8 cellular contexts compared by ENCODE assay signal in the genomic region with DNA sequence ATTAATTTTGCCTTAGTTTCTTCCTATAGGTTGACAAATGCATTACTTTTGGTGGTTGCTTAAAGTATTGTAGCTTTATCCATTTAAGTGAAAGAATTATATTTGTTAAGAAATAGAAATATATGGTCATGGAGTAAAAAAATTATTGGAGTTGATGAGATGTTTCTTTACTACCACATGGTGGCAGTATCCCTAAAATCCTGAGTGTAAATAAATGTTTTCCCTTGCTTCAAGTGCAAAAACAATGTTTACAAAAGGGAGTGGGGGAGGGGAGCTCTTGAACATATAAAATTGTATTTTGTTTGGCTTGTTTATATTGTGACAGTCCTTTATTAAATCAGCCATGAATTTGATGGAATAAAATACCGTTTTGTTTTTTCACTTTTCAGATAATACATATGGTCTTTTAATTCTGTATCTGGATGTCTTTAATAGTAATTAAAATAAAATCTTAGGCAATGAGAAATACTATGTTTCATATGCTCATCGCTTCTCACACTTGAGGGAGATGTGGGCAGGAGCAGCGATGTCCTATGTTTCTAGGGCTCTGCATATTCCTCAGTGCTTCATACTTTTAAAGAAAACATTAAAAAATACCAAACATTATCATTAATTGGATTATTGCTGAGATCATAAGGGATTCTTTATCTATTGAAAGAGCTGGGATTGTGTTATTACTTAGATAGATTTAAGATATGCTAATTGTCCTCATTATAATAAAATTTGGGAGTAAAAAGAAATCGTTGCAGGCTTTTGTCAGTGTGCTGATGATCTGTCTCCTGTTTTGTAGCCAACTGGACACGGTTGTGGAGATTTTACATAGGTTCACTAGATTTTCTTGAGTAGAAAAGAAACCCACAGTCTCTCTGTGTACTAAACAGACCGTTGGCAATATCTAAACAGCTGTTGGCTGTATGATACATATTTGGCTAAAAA.
DNase-seq lines count a peak whose midpoint lies in the region; ATAC-seq, FAIRE-seq and TF ChIP-seq lines count a peak whose summit lies in the region.

No MANE protein-coding gene starts in this region.

- H2BK20ac ChIP-seq in IMR-90 (ENCODE audit: low read depth, low read length) = no peak overlapping the region

- H3K18ac ChIP-seq in IMR-90 (ENCODE audit: low read depth, low read length) = no peak overlapping the region

- no peak overlapping the region for H4K5ac ChIP-seq in IMR-90 (ENCODE audit: low read depth, low read length)

- no peak overlapping the region for H3K27ac Mint-ChIP-seq in activated CD4-positive, alpha-beta T cell treated with anti-CD3 and anti-CD28 coated beads for 36 hours

- no TSS peak for BruUV-seq in IMR-90 (replicated peaks; lab: Mats Ljungman, UMichigan)

- H4K91ac ChIP-seq in IMR-90 (ENCODE audit: insufficient read depth, low read depth, low read length) = no peak overlapping the region

- H2BK5ac ChIP-seq in IMR-90 (ENCODE audit: low read depth, low read length, poor library complexity, severe bottlenecking) = no peak overlapping the region

- no peak overlapping the region for H3K56ac ChIP-seq in IMR-90 (ENCODE audit: extremely low read depth, insufficient read depth, low read length)

- H3K27ac ChIP-seq in IMR-90 (ENCODE audit: insufficient read depth, low read length) (no peak overlapping the region), RWPE1 (no peak overlapping the region), urinary bladder (ENCODE audit: low read depth) (peak overlapping the region; percentile 38)

- POLR2A ChIA-PET in BJ (lab: Charles Lee) = no interaction called here
- POLR2A ChIA-PET in IMR-90 (lab: Charles Lee; ENCODE audit: unreplicated experiment) = no interaction called here
- POLR2A ChIA-PET in RWPE1 (lab: Yijun Ruan, JAX; ENCODE audit: low non-redundant PET) = no interaction called here
- POLR2A ChIA-PET in activated CD4-positive, alpha-beta T cell treated with anti-CD3 and anti-CD28 coated beads for 36 hours (lab: Charles Lee) = no interaction called here

- H2AFZ ChIP-seq in IMR-90 (replicated peaks; ENCODE audit: low read length, poor library complexity) = no peak overlapping the region

- peak; percentile 94 for FAIRE-seq in frontal cortex (lab: Jason Lieb, UNC)

- H4K8ac ChIP-seq in IMR-90 (ENCODE audit: low read depth in 2 of 2, low read length in 2 of 2) = no peak overlapping the region

- TF ChIP-seq CTCF in BJ (IDR thresholded peaks at IDR 0.05; ENCODE audit: insufficient read depth, low read depth, low read length) (peak; percentile 51), IMR-90 (conservative IDR thresholded peaks at IDR 0.05; ENCODE audit: low read depth, low read length) (peak; percentile 62), RWPE1 (conservative IDR thresholded peaks at IDR 0.05; ENCODE audit: low read depth) (peak; percentile 45)

- no CpG with 5 or more reads among the region's 6 CpGs for WGBS in IMR-90 (ENCODE audit: extremely low coverage in 2 of 2, insufficient read length in 1 of 2), 2 experiments
- WGBS in urinary bladder = 37% methylated on average over 6 of the region's 6 CpGs

- no peak overlapping the region for H3K4me3 Mint-ChIP-seq in activated CD4-positive, alpha-beta T cell treated with anti-CD3 and anti-CD28 coated beads for 36 hours

- H2AK5ac ChIP-seq in IMR-90 (ENCODE audit: low read depth, low read length) = no peak overlapping the region

- H3K4me2 ChIP-seq in IMR-90 (ENCODE audit: low read depth, low read length) = no peak overlapping the region

- H3K27me3 ChIP-seq in BJ (ENCODE audit: control insufficient read depth, insufficient read depth, low read length) (no peaks in the 10 kb centered on the region), IMR-90 (ENCODE audit: control insufficient read depth, insufficient read depth, low read length) (no peaks in the 10 kb centered on the region)

- TF ChIP-seq POLR2A in IMR-90 (IDR thresholded peaks at IDR 0.05; ENCODE audit: low read depth, low read length) = no peak

- no peak overlapping the region for H3K14ac ChIP-seq in IMR-90 (replicated peaks; ENCODE audit: low read depth, low read length)

- CTCF ChIA-PET in BJ (lab: Yijun Ruan, JAX) (interaction anchor here (0.6 to 1.7 kb wide), 17 partner anchors 12 to 1874 kb away, joined by 3 to 6 read pairs (median 3); no protein-coding TSS in a partner anchor), IMR-90 (lab: Yijun Ruan, JAX) (interaction anchor here (0.6 to 1.4 kb wide), 4 partner anchors 18 to 465 kb away, joined by 3 to 5 read pairs (median 4); no protein-coding TSS in a partner anchor), RWPE1 (lab: Yijun Ruan, JAX) (interaction anchor here (0.6 to 0.8 kb wide), 5 partner anchors 9 to 938 kb away, joined by 3 to 6 read pairs (median 3); no protein-coding TSS in a partner anchor)
- CTCF ChIA-PET in activated CD4-positive, alpha-beta T cell treated with anti-CD3 and anti-CD28 coated beads for 36 hours (lab: Charles Lee) = interaction anchor here (0.6 to 1.1 kb wide), 4 partner anchors 13 to 1174 kb away, joined by 3 read pairs; no protein-coding TSS in a partner anchor

- H3K36me3 Mint-ChIP-seq in activated CD4-positive, alpha-beta T cell treated with anti-CD3 and anti-CD28 coated beads for 36 hours (ENCODE audit: low read depth) = no peaks in the 10 kb centered on the region

- H4K20me1 ChIP-seq in IMR-90 (ENCODE audit: insufficient read depth, low read length) = no peaks in the 10 kb centered on the region

- H3K9me3 ChIP-seq in IMR-90 (ENCODE audit: control insufficient read depth, insufficient read depth, low read length) = no peaks in the 10 kb centered on the region

- dilution Hi-C loops in IMR-90 (cut with HindIII; ENCODE audit: low sequenced_read_pairs, unreplicated experiment) = no loop called here

- no peaks in the 10 kb centered on the region for H3K9me3 Mint-ChIP-seq in activated CD4-positive, alpha-beta T cell treated with anti-CD3 and anti-CD28 coated beads for 36 hours (ENCODE audit: low read depth)

- H3K9me1 ChIP-seq in IMR-90 (ENCODE audit: insufficient read depth, low read length) = no peaks in the 10 kb centered on the region

- H3K4ac ChIP-seq in IMR-90 (ENCODE audit: low read depth, low read length) = no peak overlapping the region

- in situ Hi-C loops in IMR-90 (cut with MboI; ENCODE audit: low sequenced_read_pairs) = no loop called here

- no peak overlapping the region for H2BK120ac ChIP-seq in IMR-90 (ENCODE audit: low read depth, low read length)

- H3K79me1 ChIP-seq in IMR-90 (ENCODE audit: low read depth in 1 of 2, low read length in 2 of 2) = no peaks in the 10 kb centered on the region

- H3K23ac ChIP-seq in IMR-90 (ENCODE audit: low read depth, low read length) = no peak overlapping the region

- no peak overlapping the region for H3K9ac ChIP-seq in IMR-90 (ENCODE audit: low read depth, low read length)

- peaks cover 3% of the 10 kb centered on the region; the same call in 1 of the 2 replicates for H3K4me1 ChIP-seq in IMR-90 (ENCODE audit: control insufficient read depth, insufficient read depth, low read length)
- H3K4me1 ChIP-seq in urinary bladder (ENCODE audit: insufficient read depth) = no peaks in the 10 kb centered on the region

- peaks cover 2% of the 10 kb centered on the region for H3K27me3 Mint-ChIP-seq in activated CD4-positive, alpha-beta T cell treated with anti-CD3 and anti-CD28 coated beads for 36 hours

- intact Hi-C loops in IMR-90 (cut with micrococcal nuclease) = loop anchor here (1.0 to 5.0 kb wide), 4 partner anchors 197 to 467 kb away; no protein-coding TSS in a partner anchor
- intact Hi-C loops in activated CD4-positive, alpha-beta T cell treated with anti-CD3 and anti-CD28 coated beads for 36 hours (cut with DNase I, micrococcal nuclease) = no loop called here

- DNase-seq in BJ (ENCODE audit: low read depth) = no peak
- peak; percentile 46 for DNase-seq in IMR-90
- DNase-seq in RWPE1 (ENCODE audit: low spot score) = no peak
- no peak for DNase-seq in frontal cortex (ENCODE audit: low spot score in 2 of 2)
- no peak for DNase-seq in activated CD4-positive, alpha-beta T cell treated with anti-CD3 and anti-CD28 coated beads for 36 hours
- DNase-seq in epidermal melanocyte (ENCODE audit: insufficient read length, low spot score) = no peak

- H2BK15ac ChIP-seq in IMR-90 (ENCODE audit: low read depth, low read length) = no peak overlapping the region

- no peak for ATAC-seq in IMR-90 (ENCODE audit: low read depth)
- ATAC-seq in activated CD4-positive, alpha-beta T cell treated with anti-CD3 and anti-CD28 coated beads for 36 hours = no peak
- ATAC-seq in HG02623 (IDR thresholded peaks at IDR 0.05; ENCODE audit: unreplicated experiment) = no peak

- peak; percentile 50 for TF ChIP-seq RAD21 in IMR-90 (IDR thresholded peaks at IDR 0.05; ENCODE audit: low read length)

- H3K4me1 Mint-ChIP-seq in activated CD4-positive, alpha-beta T cell treated with anti-CD3 and anti-CD28 coated beads for 36 hours = no peaks in the 10 kb centered on the region

- no peak overlapping the region for H2AK9ac ChIP-seq in IMR-90 (replicated peaks; ENCODE audit: low read depth, low read length, poor library complexity)

- no peaks in the 10 kb centered on the region for H3K36me3 ChIP-seq in BJ (ENCODE audit: control insufficient read depth, insufficient read depth, low read length)
- H3K36me3 ChIP-seq in IMR-90 (ENCODE audit: control insufficient read depth, insufficient read depth, low read length) = no peaks in the 10 kb centered on the region
- H3K36me3 ChIP-seq in urinary bladder (ENCODE audit: insufficient read depth) = no peaks in the 10 kb centered on the region

- H3K4me3 ChIP-seq in BJ (ENCODE audit: low read depth, low read length) = no peak overlapping the region
- H3K4me3 ChIP-seq in IMR-90 (ENCODE audit: insufficient read depth, low read depth, low read length) = no peak overlapping the region
- H3K4me3 ChIP-seq in urinary bladder (ENCODE audit: low read depth, low read length) = no peak overlapping the region

TF ChIP-seq in IMR-90, 13 proteins besides CTCF, POLR2A, EP300 and RAD21:
- peak; percentile 63 for TF ChIP-seq SMC3 (IDR thresholded peaks at IDR 0.05; ENCODE audit: low read depth, low read length)
- TF ChIP-seq, protein P1, sequence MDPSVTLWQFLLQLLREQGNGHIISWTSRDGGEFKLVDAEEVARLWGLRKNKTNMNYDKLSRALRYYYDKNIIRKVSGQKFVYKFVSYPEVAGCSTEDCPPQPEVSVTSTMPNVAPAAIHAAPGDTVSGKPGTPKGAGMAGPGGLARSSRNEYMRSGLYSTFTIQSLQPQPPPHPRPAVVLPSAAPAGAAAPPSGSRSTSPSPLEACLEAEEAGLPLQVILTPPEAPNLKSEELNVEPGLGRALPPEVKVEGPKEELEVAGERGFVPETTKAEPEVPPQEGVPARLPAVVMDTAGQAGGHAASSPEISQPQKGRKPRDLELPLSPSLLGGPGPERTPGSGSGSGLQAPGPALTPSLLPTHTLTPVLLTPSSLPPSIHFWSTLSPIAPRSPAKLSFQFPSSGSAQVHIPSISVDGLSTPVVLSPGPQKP (IDR thresholded peaks at IDR 0.05; ENCODE audit: borderline replicate concordance, low read depth, low read length) = no peak
TF ChIP-seq in IMR-90: peak in this region for 1.
